ENCODE assay signal across 11 cellular contexts in the genomic region with DNA sequence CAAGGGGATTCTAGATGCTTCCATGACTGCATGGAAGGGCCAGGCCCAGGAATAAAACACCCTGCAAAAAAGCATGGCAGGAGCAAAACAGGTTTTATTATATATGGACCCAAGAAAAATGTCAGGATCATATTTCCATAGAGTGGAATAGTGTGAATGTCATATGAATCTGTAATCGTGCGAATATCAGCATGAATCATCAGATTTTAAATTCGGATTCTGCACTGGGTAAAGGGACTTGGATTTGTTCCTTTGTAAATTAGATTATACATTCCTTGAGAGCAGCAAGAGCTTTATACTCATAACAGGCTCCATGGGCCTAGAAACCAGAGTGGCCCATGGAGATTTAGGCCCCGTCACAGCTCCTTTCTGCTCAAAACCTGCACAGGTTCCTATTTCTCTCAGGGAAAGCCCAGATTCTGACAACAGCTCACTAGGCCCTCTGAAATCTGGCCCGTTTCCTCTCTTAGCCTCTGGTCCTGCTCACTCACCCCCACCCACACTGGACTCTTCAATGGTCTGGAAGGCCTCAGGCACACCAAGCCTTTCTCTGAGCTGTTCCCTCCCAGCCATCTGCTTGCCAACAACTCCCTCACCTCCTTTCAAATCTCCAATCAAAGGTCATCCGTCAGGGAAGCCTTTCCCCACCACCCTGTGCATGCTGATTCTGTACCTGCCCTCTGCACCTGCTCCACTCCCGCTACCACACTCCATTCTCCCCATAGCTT.
DNase-seq lines count a peak whose midpoint lies in the region; ATAC-seq and TF ChIP-seq lines count a peak whose summit lies in the region.
"Had no signal": no experiment of that assay in that cellular context is flagged by ENCODE, and none has a peak within 500 bp of the region (broad histone marks: within the 10 kb centered on the region; RNA-seq: fewer than 3 reads in every experiment).

No MANE protein-coding gene starts in this region.

- H3K27me3 ChIP-seq in PC-3 (ENCODE audit: low read length) (no peaks in the 10 kb centered on the region), dorsolateral prefrontal cortex (peaks cover 0 to 5% (median 0%) of the 10 kb centered on the region in 45 donors), sigmoid colon (no peaks in the 10 kb centered on the region)
- H3K27me3 ChIP-seq: pancreas had no signal

- H2AFZ ChIP-seq in PC-3 (ENCODE audit: low read length) = no peak overlapping the region

- H3K9me2 ChIP-seq in PC-3 (replicated peaks; ENCODE audit: low read length) = no peaks in the 10 kb centered on the region

- peaks cover 32% of the 10 kb centered on the region for H3K4me1 ChIP-seq in PC-3 (ENCODE audit: insufficient read depth, low read length)
- peaks cover 0 to 18% (median 13%) of the 10 kb centered on the region in 4 donors for H3K4me1 ChIP-seq in sigmoid colon
- H3K4me1 ChIP-seq: pancreas had no signal

- in situ Hi-C loops in G401 (cut with HindIII; ENCODE audit: low sequenced_read_pairs) = no loop called here

- TF ChIP-seq POLR2A in sigmoid colon (IDR thresholded peaks at IDR 0.05) = no peak

- no peaks in the 10 kb centered on the region for H4K20me1 ChIP-seq in PC-3 (ENCODE audit: low read length)

- CTCF ChIA-PET in PC-3 (lab: Charles Lee) = interaction anchor here (1.1 kb wide), 1 partner anchor 47 kb away, joined by 4 read pairs; no protein-coding TSS in a partner anchor

- H3K36me3 ChIP-seq in PC-3 (ENCODE audit: low read depth, low read length) (no peaks in the 10 kb centered on the region), sigmoid colon (no peaks in the 10 kb centered on the region)
- H3K36me3 ChIP-seq: pancreas had no signal

- DNase-seq in EL (peak; percentile 25), PC-3 (peak; percentile 82), dorsolateral prefrontal cortex (no peak), sigmoid colon (no peak), G401 (ENCODE audit: low spot score) (no peak)
- DNase-seq: mesendoderm, NCI-H2107, pancreas had no signal

- intact Hi-C loops in PC-3 (cut with micrococcal nuclease) = loop anchor here (2.0 kb wide), 1 partner anchor 75 kb away; no protein-coding TSS in a partner anchor
- intact Hi-C loops in dorsolateral prefrontal cortex (cut with DNase I) = no loop called here
- intact Hi-C loops in sigmoid colon (cut with DNase I) = no loop called here

- BruUV-seq in PC-3 (replicated peaks; lab: Mats Ljungman, UMichigan) = no TSS peak

- H3K9me3 ChIP-seq in PC-3 (ENCODE audit: low read length) (0 out of 2 replicates have a peak, but pooled peaks cover 4% of the 10 kb centered on the region), sigmoid colon (peaks cover 0 to 6% (median 1%) of the 10 kb centered on the region in 4 donors)
- H3K9me3 ChIP-seq: pancreas had no signal

- peaks cover 11% of the 10 kb centered on the region for H3F3A ChIP-seq in PC-3 (ENCODE audit: low read length, unreplicated experiment)

- POLR2A ChIA-PET in PC-3 (lab: Charles Lee; ENCODE audit: unreplicated experiment) = interaction anchor here (0.6 kb wide), 1 partner anchor 1109 kb away, joined by 5 read pairs; no protein-coding TSS in a partner anchor

- no peak overlapping the region for H3K4me3 ChIP-seq in PC-3 (ENCODE audit: low read length)
- no peak overlapping the region for H3K4me3 ChIP-seq in dorsolateral prefrontal cortex
- no peak overlapping the region for H3K4me3 ChIP-seq in sigmoid colon
- H3K4me3 ChIP-seq: pancreas had no signal

- TF ChIP-seq CTCF in PC-3 (conservative IDR thresholded peaks at IDR 0.05; ENCODE audit: low read depth, low read length) (no peak), dorsolateral prefrontal cortex (IDR thresholded peaks at IDR 0.05 in 54 of 56, conservative IDR thresholded peaks at IDR 0.05 in 2 of 56; ENCODE audit: low read depth in 1 of 56, partially characterized antibody in 56 of 56) (no peak), sigmoid colon (IDR thresholded peaks at IDR 0.05) (no peak)

- H3K79me2 ChIP-seq in PC-3 (ENCODE audit: low read length) = no peaks in the 10 kb centered on the region

- peak overlapping the region; percentile 98 for H3K27ac ChIP-seq in PC-3 (ENCODE audit: low read length)
- peak overlapping the region in 37 of 59 donors; percentile 3 to 92 (median 66) for H3K27ac ChIP-seq in dorsolateral prefrontal cortex
- H3K27ac ChIP-seq in sigmoid colon = peak overlapping the region in 3 of 4 donors; percentile 79 to 90 (median 82)
- H3K27ac ChIP-seq: pancreas had no signal

- H3K9ac ChIP-seq in PC-3 (ENCODE audit: low read length) = peak overlapping the region; percentile 74

- peak overlapping the region; percentile 47 for H3K4me2 ChIP-seq in PC-3 (ENCODE audit: low read length)

- ATAC-seq in PC-3 (peak; percentile 21; the same call in 1 of the 2 replicates), GM21515 (IDR thresholded peaks at IDR 0.05; ENCODE audit: unreplicated experiment) (no peak), HG03432 (IDR thresholded peaks at IDR 0.05; ENCODE audit: unreplicated experiment) (no peak), GM18873 (IDR thresholded peaks at IDR 0.05; ENCODE audit: low FRiP score, unreplicated experiment) (no peak)

- WGBS in sigmoid colon, 2 donors = 87 to 91% methylated on average over 7 of the region's 7 CpGs

- TF ChIP-seq EP300 in sigmoid colon (IDR thresholded peaks at IDR 0.05) = no peak

Comparison
In these comparisons a context has a peak if more than half of its experiments do, and no peak if none do; other contexts are left out.
1. DNase-seq: peak in EL (single experiment) and PC-3 (single experiment); none in dorsolateral prefrontal cortex (0 of 10), sigmoid colon (single experiment) and G401 (single experiment).
2. Peak in every context shown above with its lines, with median percentiles within 50 percentile points of each other: H3K27ac ChIP-seq.